22 cellular contexts compared by ENCODE assay signal in the genomic region with DNA sequence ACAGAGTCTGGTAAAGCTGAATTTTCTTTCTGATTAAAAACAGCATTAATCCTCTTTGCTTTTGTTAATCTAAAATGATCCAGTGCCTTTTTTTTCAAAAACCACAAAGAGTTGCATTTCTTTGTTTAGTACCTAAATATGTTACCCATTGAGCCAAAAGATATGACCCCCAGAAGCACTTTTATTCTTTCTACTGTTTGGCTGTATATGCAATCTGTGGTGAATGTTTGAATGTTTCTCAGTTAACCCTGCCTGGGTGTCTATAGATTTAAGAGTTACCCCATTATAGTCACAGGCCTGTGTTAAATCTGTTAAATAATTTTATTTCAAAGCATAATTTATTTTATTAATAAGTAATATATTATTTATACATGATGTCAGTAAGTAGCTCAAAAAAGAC.
"Had no signal": no experiment of that assay in that cellular context is flagged by ENCODE, and none has a peak within 500 bp of the region (broad histone marks: within the 10 kb centered on the region; RNA-seq: fewer than 3 reads in every experiment).

No MANE protein-coding gene starts in this region.

- ATAC-seq: activated CD8-positive, alpha-beta T cell treated with anti-CD3 and anti-CD28 coated beads for 36 hours; activated T-cell treated with anti-CD3 and anti-CD28 coated beads, Interleukin-2, amount 50 U/mL, for 72 hours; heart right ventricle; left ventricle myocardium superior; psoas muscle; right lobe of liver; stimulated activated effector memory CD8-positive, alpha-beta T cell treated with anti-CD3 and anti-CD28 coated beads, Interleukin-12 subunit alpha, Interleukin-12 subunit beta, amount 100 ng/mL, for 72 hours; WTC11 had no signal

- H3K4me1 Mint-ChIP-seq: neural crest cell, WTC11 had no signal

- H3K27ac ChIP-seq: heart right ventricle, psoas muscle, right lobe of liver, stomach, testis had no signal

- H3K4me3 ChIP-seq: heart right ventricle, psoas muscle, right lobe of liver, stomach, testis had no signal

- DNase-seq: activated CD4-positive, alpha-beta T cell treated with anti-CD3 and anti-CD28 coated beads for 4 hours; activated CD8-positive, alpha-beta memory T cell treated with anti-CD3 and anti-CD28 coated beads, Interleukin-2, amount 50 U/mL, for 48 hours; activated CD8-positive, alpha-beta T cell treated with anti-CD3 and anti-CD28 coated beads for 36 hours; activated effector memory CD4-positive, alpha-beta T cell treated with anti-CD3 and anti-CD28 coated beads, Interleukin-2, amount 50 U/mL, for 16 hours; activated naive CD4-positive, alpha-beta T cell treated with anti-CD3 and anti-CD28 coated beads, Interleukin-2, amount 50 U/mL, for 16 hours; activated T-cell treated with anti-CD3 and anti-CD28 coated beads, Interleukin-2, amount 50 U/mL, for 72 hours; cerebellar nuclear complex; cortex of kidney; heart right ventricle; left ventricle myocardium superior; psoas muscle; right lobe of liver; small intestine; stimulated activated CD4-positive, alpha-beta T cell treated with anti-CD3 and anti-CD28 coated beads, Interleukin-4, amount 100 ng/mL, for 24 hours; stomach; SW 1271; testis had no signal

- H3K4me1 ChIP-seq: heart right ventricle, right lobe of liver, stomach, testis had no signal

- H3K27ac Mint-ChIP-seq: activated CD8-positive, alpha-beta T cell treated with anti-CD3 and anti-CD28 coated beads for 36 hours; activated T-cell treated with anti-CD3 and anti-CD28 coated beads, Interleukin-2, amount 50 U/mL, for 72 hours; stimulated activated effector memory CD8-positive, alpha-beta T cell treated with anti-CD3 and anti-CD28 coated beads, Interleukin-12 subunit alpha, Interleukin-12 subunit beta, amount 100 ng/mL, for 72 hours; type B pancreatic cell; WTC11 had no signal

- H3K27me3 Mint-ChIP-seq: activated CD8-positive, alpha-beta T cell treated with anti-CD3 and anti-CD28 coated beads for 36 hours; type B pancreatic cell had no signal

- H3K27me3 ChIP-seq: heart right ventricle, right lobe of liver, stomach, testis had no signal

- H3K9me3 Mint-ChIP-seq: activated T-cell treated with anti-CD3 and anti-CD28 coated beads, Interleukin-2, amount 50 U/mL, for 72 hours; neural crest cell had no signal

- FAIRE-seq: bronchial epithelial cell had no signal

- H3K9me3 ChIP-seq: psoas muscle, right lobe of liver, testis had no signal

- H3K36me3 Mint-ChIP-seq: stimulated activated effector memory CD8-positive, alpha-beta T cell treated with anti-CD3 and anti-CD28 coated beads, Interleukin-12 subunit alpha, Interleukin-12 subunit beta, amount 100 ng/mL, for 72 hours; type B pancreatic cell; WTC11 had no signal

- H3K4me3 Mint-ChIP-seq: activated CD8-positive, alpha-beta T cell treated with anti-CD3 and anti-CD28 coated beads for 36 hours; activated T-cell treated with anti-CD3 and anti-CD28 coated beads, Interleukin-2, amount 50 U/mL, for 72 hours; neural crest cell; stimulated activated effector memory CD8-positive, alpha-beta T cell treated with anti-CD3 and anti-CD28 coated beads, Interleukin-12 subunit alpha, Interleukin-12 subunit beta, amount 100 ng/mL, for 72 hours; type B pancreatic cell; WTC11 had no signal

- H3K36me3 ChIP-seq: heart right ventricle, right lobe of liver, stomach had no signal
